Comparison of ENCODE assay signal across 8 cellular contexts in genomic region chr11:48020092-48020755, GRCh38. TPM values are rescaled to one million over a fixed set of nuclear protein-coding genes. Genes with fewer than 3 reads are reported as not detected.
DNase-seq lines count a peak whose midpoint lies in the region; ATAC-seq and TF ChIP-seq lines count a peak whose summit lies in the region.

No MANE protein-coding gene starts in this region.

- H3K9me3 ChIP-seq in prostate gland: no peaks in the 10 kb centered on the region

- H3K4me1 Mint-ChIP-seq in glutamatergic neuron (ENCODE audit: low read depth, unreplicated experiment): peaks cover 19% of the 10 kb centered on the region

- H3K36me3 ChIP-seq in prostate gland: no peaks in the 10 kb centered on the region

- WGBS in prostate gland: 87% methylated on average over 17 of the region's 17 CpGs

- no peak for TF ChIP-seq POLR2A in prostate gland (IDR thresholded peaks at IDR 0.05)

- DNase-seq in GM13976 (ENCODE audit: low spot score): peak; percentile 45
- DNase-seq in NCI-H526 treated with DMSO at 0.1 percent for 48 hours (lab: John Stamatoyannopoulos, UW): peak; percentile 99
- DNase-seq in NCI-H2196 treated with DMSO at 0.1 percent for 48 hours (lab: John Stamatoyannopoulos, UW; ENCODE audit: unreplicated experiment): no peak
- DNase-seq in glutamatergic neuron: no peak
- DNase-seq in prostate gland (ENCODE audit: low spot score): no peak
- no peak for DNase-seq in NCI-H2171 treated with DMSO at 0.1 percent for 48 hours (lab: John Stamatoyannopoulos, UW)

- H3K4me3 Mint-ChIP-seq in glutamatergic neuron (ENCODE audit: unreplicated experiment): no peak overlapping the region

- no peaks in the 10 kb centered on the region for H3K36me3 Mint-ChIP-seq in glutamatergic neuron (ENCODE audit: unreplicated experiment)

- H3K4me3 ChIP-seq in prostate gland: no peak overlapping the region

- no peaks in the 10 kb centered on the region for H3K4me1 ChIP-seq in prostate gland (replicated peaks)

- in situ Hi-C loops in GM13976 (cut with MboI; ENCODE audit: low sequenced_read_pairs, unreplicated experiment): no loop called here

- peaks cover 5% of the 10 kb centered on the region for H3K27me3 Mint-ChIP-seq in glutamatergic neuron (ENCODE audit: unreplicated experiment)

- no peak overlapping the region for H3K27ac ChIP-seq in prostate gland

- peak; percentile 80 for ATAC-seq in GM21717 (IDR thresholded peaks at IDR 0.05; ENCODE audit: unreplicated experiment)
- ATAC-seq in esophagus mucosa: peak; percentile 66

- H3K27ac Mint-ChIP-seq in glutamatergic neuron (ENCODE audit: unreplicated experiment): no peak overlapping the region

- H3K9me3 Mint-ChIP-seq in glutamatergic neuron (ENCODE audit: unreplicated experiment): peaks cover 2% of the 10 kb centered on the region

- no peaks in the 10 kb centered on the region for H3K27me3 ChIP-seq in prostate gland (replicated peaks; ENCODE audit: insufficient read depth)

- TF ChIP-seq CTCF in GM13976 (IDR thresholded peaks at IDR 0.05; ENCODE audit: borderline replicate concordance, control extremely low read depth, extremely low read depth, insufficient read depth, missing control alignments) (no peak), glutamatergic neuron (IDR thresholded peaks at IDR 0.05; ENCODE audit: partially characterized antibody, unreplicated experiment) (no peak), prostate gland (IDR thresholded peaks at IDR 0.05) (no peak)

- intact Hi-C loops in prostate gland (cut with DNase I): no loop called here

RNA-seq across cellular contexts. Expression of gene PTPRJ, which starts 39.9 kb away (rescaled TPM):
- total RNA-seq in esophagus mucosa (2.0 TPM), glutamatergic neuron (ENCODE audit: unreplicated experiment) (2.4 TPM), prostate gland (10 to 100 TPM; 24.9 to 48.0 TPM)

Comparison
In these comparisons a context has a peak if more than half of its experiments do, and no peak if none do; other contexts are left out.
1. DNase-seq: peak in GM13976 (single experiment) and NCI-H526 treated with DMSO at 0.1 percent for 48 hours (single experiment); none in NCI-H2196 treated with DMSO at 0.1 percent for 48 hours (single experiment), glutamatergic neuron (single experiment), prostate gland (single experiment) and NCI-H2171 treated with DMSO at 0.1 percent for 48 hours (single experiment).